In genomic region chr17:76390003-76390421, GRCh38 we compare ENCODE assay signal across 15 cellular contexts.
"Had no signal": no experiment of that assay in that cellular context is flagged by ENCODE, and none has a peak within 500 bp of the region (broad histone marks: within the 10 kb centered on the region; RNA-seq: fewer than 3 reads in every experiment).

No MANE protein-coding gene starts in this region.

- H3K27ac Mint-ChIP-seq: activated naive CD8-positive, alpha-beta T cell treated with anti-CD3 and anti-CD28 coated beads, Interleukin-2, amount 10 ng/mL, durations not matched to agents 7 days and 5 days; activated T-cell treated with anti-CD3 and anti-CD28 coated beads, Interleukin-2, amount 50 U/mL, for 72 hours; stimulated activated naive B cell treated with anti-CD40 and anti-IgM and Interleukin-4, amounts not matched to agents 10 μg/mL and 1 μg/mL and 100 μg/mL, for 72 hours had no signal

- DNase-seq: activated gamma-delta T cell treated with Interleukin-2 at 50 U/mL for 16 hours; activated naive CD8-positive, alpha-beta T cell treated with anti-CD3 and anti-CD28 coated beads, Interleukin-2, amount 10 ng/mL, durations not matched to agents 7 days and 5 days; activated T-cell treated with anti-CD3 and anti-CD28 coated beads, Interleukin-2, amount 50 U/mL, for 72 hours; anterior cingulate cortex; dorsolateral prefrontal cortex; esophagus squamous epithelium; foreskin fibroblast; mammary epithelial cell; naive thymus-derived CD4-positive, alpha-beta T cell; spleen; stimulated activated CD4-positive, alpha-beta T cell treated with anti-CD3 and anti-CD28 coated beads, Interleukin-1b, Interleukin-23, amount 100 ng/mL, for 48 hours; stimulated activated naive B cell treated with anti-CD40 and anti-IgM and Interleukin-4, amounts not matched to agents 10 μg/mL and 1 μg/mL and 100 μg/mL, for 72 hours; trophoblast cell had no signal

- H3K4me3 Mint-ChIP-seq: activated naive CD8-positive, alpha-beta T cell treated with anti-CD3 and anti-CD28 coated beads, Interleukin-2, amount 10 ng/mL, durations not matched to agents 7 days and 5 days; activated T-cell treated with anti-CD3 and anti-CD28 coated beads, Interleukin-2, amount 50 U/mL, for 72 hours; stimulated activated naive B cell treated with anti-CD40 and anti-IgM and Interleukin-4, amounts not matched to agents 10 μg/mL and 1 μg/mL and 100 μg/mL, for 72 hours had no signal

- H3K27me3 ChIP-seq: breast epithelium had no signal

- H3K36me3 Mint-ChIP-seq: activated naive CD8-positive, alpha-beta T cell treated with anti-CD3 and anti-CD28 coated beads, Interleukin-2, amount 10 ng/mL, durations not matched to agents 7 days and 5 days had no signal

- H3K27ac ChIP-seq: breast epithelium, dorsolateral prefrontal cortex, esophagus squamous epithelium, prostate gland, spleen had no signal

- H3K9me3 ChIP-seq: breast epithelium, esophagus squamous epithelium, prostate gland, spleen had no signal

- H3K9me3 Mint-ChIP-seq: activated naive CD8-positive, alpha-beta T cell treated with anti-CD3 and anti-CD28 coated beads, Interleukin-2, amount 10 ng/mL, durations not matched to agents 7 days and 5 days; activated T-cell treated with anti-CD3 and anti-CD28 coated beads, Interleukin-2, amount 50 U/mL, for 72 hours; naive thymus-derived CD4-positive, alpha-beta T cell; stimulated activated naive B cell treated with anti-CD40 and anti-IgM and Interleukin-4, amounts not matched to agents 10 μg/mL and 1 μg/mL and 100 μg/mL, for 72 hours had no signal

- H3K27me3 Mint-ChIP-seq: activated naive CD8-positive, alpha-beta T cell treated with anti-CD3 and anti-CD28 coated beads, Interleukin-2, amount 10 ng/mL, durations not matched to agents 7 days and 5 days; naive thymus-derived CD4-positive, alpha-beta T cell; stimulated activated naive B cell treated with anti-CD40 and anti-IgM and Interleukin-4, amounts not matched to agents 10 μg/mL and 1 μg/mL and 100 μg/mL, for 72 hours had no signal

- H3K4me1 ChIP-seq: prostate gland had no signal
